16 cellular contexts compared by ENCODE assay signal in genomic region chr4:53505947-53506346, GRCh38.
DNase-seq lines count a peak whose midpoint lies in the region; ATAC-seq and TF ChIP-seq lines count a peak whose summit lies in the region.
"Had no signal": no experiment of that assay in that cellular context is flagged by ENCODE, and none has a peak within 500 bp of the region (broad histone marks: within the 10 kb centered on the region; RNA-seq: fewer than 3 reads in every experiment).

No MANE protein-coding gene starts in this region.

- TF ChIP-seq CTCF in chondrocyte (IDR thresholded peaks at IDR 0.05) = peak; percentile 61

- H3K36me3 ChIP-seq in H7 (replicated peaks; ENCODE audit: control insufficient read depth, insufficient read depth, low read length) = no peaks in the 10 kb centered on the region

- ATAC-seq in left lobe of liver = peak; percentile 14
- no peak for ATAC-seq in GM18870 (IDR thresholded peaks at IDR 0.05; ENCODE audit: unreplicated experiment)
- no peak for ATAC-seq in activated naive CD8-positive, alpha-beta T cell treated with anti-CD3 and anti-CD28 coated beads, Interleukin-2, amount 50 U/mL, for 24 hours

- H3K4me3 ChIP-seq in H7 (ENCODE audit: insufficient read depth, low read depth, low read length) = no peak overlapping the region

- H3K27me3 ChIP-seq in H7 (ENCODE audit: control insufficient read depth, insufficient read depth, low read length) = no peaks in the 10 kb centered on the region

- H3K4me1 Mint-ChIP-seq in chondrocyte (ENCODE audit: low read depth) = peaks cover 29% of the 10 kb centered on the region
- H3K4me1 Mint-ChIP-seq in activated naive CD8-positive, alpha-beta T cell treated with anti-CD3 and anti-CD28 coated beads, Interleukin-2, amount 50 U/mL, for 24 hours = no peaks in the 10 kb centered on the region

- no peaks in the 10 kb centered on the region for H3K27me3 Mint-ChIP-seq in chondrocyte (ENCODE audit: low read depth)
- peaks cover 5% of the 10 kb centered on the region for H3K27me3 Mint-ChIP-seq in activated naive CD8-positive, alpha-beta T cell treated with anti-CD3 and anti-CD28 coated beads, Interleukin-2, amount 50 U/mL, for 24 hours
- H3K27me3 Mint-ChIP-seq: progenitor cell of endocrine pancreas had no signal

- DNase-seq in H7 (peak; percentile 14), NCI-H226 (peak; percentile 18), chondrocyte (ENCODE audit: low spot score) (no peak), left lobe of liver (ENCODE audit: low spot score) (no peak), amygdala (lab: John Stamatoyannopoulos, UW) (no peak)
- DNase-seq in stimulated activated CD4-positive, alpha-beta T cell treated with anti-CD3 and anti-CD28 coated beads, Interleukin-2, amount 100 ng/mL, for 24 hours = no peak
- DNase-seq in activated naive CD8-positive, alpha-beta T cell treated with anti-CD3 and anti-CD28 coated beads, Interleukin-2, amount 50 U/mL, for 24 hours = no peak
- DNase-seq: activated CD4-positive, alpha-beta T cell treated with anti-CD3 and anti-CD28 coated beads, Interleukin-2, amount 50 U/mL, for 48 hours; anterior cingulate cortex; Caco-2; glutamatergic neuron; kidney; stimulated activated CD4-positive, alpha-beta T cell treated with anti-CD3 and anti-CD28 coated beads, Interleukin-12 subunit alpha, Interleukin-12 subunit beta, amount 100 ng/mL, for 4 hours had no signal

- no peak overlapping the region for H3K4me3 Mint-ChIP-seq in chondrocyte (ENCODE audit: unreplicated experiment)
- no peak overlapping the region for H3K4me3 Mint-ChIP-seq in activated naive CD8-positive, alpha-beta T cell treated with anti-CD3 and anti-CD28 coated beads, Interleukin-2, amount 50 U/mL, for 24 hours

- H3K36me3 Mint-ChIP-seq in chondrocyte (ENCODE audit: low read depth) = peaks cover 2% of the 10 kb centered on the region
- no peaks in the 10 kb centered on the region for H3K36me3 Mint-ChIP-seq in activated naive CD8-positive, alpha-beta T cell treated with anti-CD3 and anti-CD28 coated beads, Interleukin-2, amount 50 U/mL, for 24 hours (ENCODE audit: low read depth)

- H3K9me3 Mint-ChIP-seq in chondrocyte (ENCODE audit: low read depth) = no peaks in the 10 kb centered on the region
- H3K9me3 Mint-ChIP-seq in activated naive CD8-positive, alpha-beta T cell treated with anti-CD3 and anti-CD28 coated beads, Interleukin-2, amount 50 U/mL, for 24 hours = no peaks in the 10 kb centered on the region
- H3K9me3 Mint-ChIP-seq: activated T-helper 2 cell treated with anti-CD3 and anti-CD28 coated beads, Interferon-gamma antibody, Interleukin-2, Interleukin-4, amounts not matched to agents 10 μg/mL and 5 μg/mL and 100 μg/mL, durations not matched to agents 14 hours and 24 hours and 36 hours had no signal

- H3K27ac Mint-ChIP-seq in chondrocyte (ENCODE audit: unreplicated experiment) = no peak overlapping the region
- no peak overlapping the region for H3K27ac Mint-ChIP-seq in activated naive CD8-positive, alpha-beta T cell treated with anti-CD3 and anti-CD28 coated beads, Interleukin-2, amount 50 U/mL, for 24 hours
- H3K27ac Mint-ChIP-seq: activated T-helper 2 cell treated with anti-CD3 and anti-CD28 coated beads, Interferon-gamma antibody, Interleukin-2, Interleukin-4, amounts not matched to agents 10 μg/mL and 5 μg/mL and 100 μg/mL, durations not matched to agents 14 hours and 24 hours and 36 hours; progenitor cell of endocrine pancreas had no signal

Comparison
In these comparisons a context has a peak if more than half of its experiments do, and no peak if none do; other contexts are left out.
1. DNase-seq: peak in H7 (single experiment) and NCI-H226 (single experiment); none in chondrocyte (single experiment), left lobe of liver (single experiment), stimulated activated CD4-positive, alpha-beta T cell treated with anti-CD3 and anti-CD28 coated beads, Interleukin-2, amount 100 ng/mL, for 24 hours (0 of 2), amygdala (0 of 56) and activated naive CD8-positive, alpha-beta T cell treated with anti-CD3 and anti-CD28 coated beads, Interleukin-2, amount 50 U/mL, for 24 hours (single experiment).